In the genomic region with DNA sequence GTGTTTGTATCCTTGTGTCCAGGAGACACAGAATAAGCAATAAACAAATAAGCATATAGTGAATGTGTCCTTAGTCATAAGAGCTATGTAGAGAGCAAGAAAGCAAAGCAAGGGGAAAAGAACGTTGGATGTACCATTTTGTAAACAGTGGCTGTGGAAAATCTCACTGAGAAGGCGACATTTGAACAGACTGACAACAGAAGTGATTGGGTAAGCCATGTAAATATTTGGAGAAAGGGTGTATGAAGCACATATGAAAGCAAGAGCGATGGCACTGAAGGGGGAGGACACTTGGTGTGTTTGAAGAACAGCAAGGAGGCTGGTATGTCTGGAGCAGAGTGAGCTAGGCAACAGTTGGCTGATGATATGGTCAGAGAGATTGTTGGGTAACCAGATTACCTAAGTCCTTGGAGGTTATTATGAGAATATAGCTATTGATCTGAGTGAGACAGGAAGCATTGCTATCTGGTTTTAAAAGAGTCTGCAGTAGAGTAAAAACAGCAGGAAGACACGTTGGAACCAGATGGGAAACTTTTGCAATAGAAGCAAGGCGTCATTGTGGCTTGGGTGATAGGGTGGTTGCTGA, we compare ENCODE assay signal across 2 cellular contexts.
TF ChIP-seq lines count a peak whose summit lies in the region.

No MANE protein-coding gene starts in this region.

TF ChIP-seq in SK-N-SH, 30 proteins besides CTCF, POLR2A, EP300 and RAD21 (continued from another document):
- TF ChIP-seq ZBTB33 (IDR thresholded peaks at IDR 0.05; ENCODE audit: borderline replicate concordance, low read depth): no peak
- no peak for TF ChIP-seq GATA2 (CRISPR knock-in tag; IDR thresholded peaks at IDR 0.05)
- TF ChIP-seq JUND (IDR thresholded peaks at IDR 0.05): no peak

TF ChIP-seq in SK-N-SH treated with all-trans-retinoic acid at 6 μM for 48 hours, 23 proteins besides CTCF, POLR2A, EP300 and RAD21 (continued from another document):
- TF ChIP-seq CSRNP3 (CRISPR knock-in tag; IDR thresholded peaks at IDR 0.05): no peak
